Comparison of ENCODE assay signal across 21 cellular contexts in genomic region chr4:190121076-190121671, GRCh38. TPM values are rescaled to one million over a fixed set of nuclear protein-coding genes. Genes with fewer than 3 reads are reported as not detected.
"Had no signal": no experiment of that assay in that cellular context is flagged by ENCODE, and none has a peak within 500 bp of the region (broad histone marks: within the 10 kb centered on the region; RNA-seq: fewer than 3 reads in every experiment).

No MANE protein-coding gene starts in this region.

RNA-seq across cellular contexts. Expression of gene DUX4, which starts 52.4 kb away (rescaled TPM):
- total RNA-seq: cerebellum; endodermal cell; esophagus muscularis mucosa; fibroblast of lung; foreskin keratinocyte; gastroesophageal sphincter; heart left ventricle; hepatocyte; left ventricle myocardium superior; lower lobe of right lung; mesenteric fat pad; myocyte; naive thymus-derived CD8-positive, alpha-beta T cell; occipital lobe; progenitor cell of endocrine pancreas; sciatic nerve; skeletal muscle tissue; transverse colon had no signal
- polyA plus RNA-seq: fibroblast of lung; foreskin keratinocyte; heart left ventricle; hepatocyte; naive thymus-derived CD8-positive, alpha-beta T cell; neural cell; pancreas had no signal

RNA-seq across cellular contexts. Expression of gene DBET, which starts 56.9 kb away (rescaled TPM):
- total RNA-seq: cerebellum; endodermal cell; esophagus muscularis mucosa; fibroblast of lung; foreskin keratinocyte; gastroesophageal sphincter; heart left ventricle; hepatocyte; left ventricle myocardium superior; lower lobe of right lung; mesenteric fat pad; myocyte; naive thymus-derived CD8-positive, alpha-beta T cell; occipital lobe; progenitor cell of endocrine pancreas; sciatic nerve; skeletal muscle tissue; transverse colon had no signal
- polyA plus RNA-seq: fibroblast of lung; foreskin keratinocyte; heart left ventricle; hepatocyte; naive thymus-derived CD8-positive, alpha-beta T cell; neural cell; pancreas; thymus had no signal
